In the genomic region with DNA sequence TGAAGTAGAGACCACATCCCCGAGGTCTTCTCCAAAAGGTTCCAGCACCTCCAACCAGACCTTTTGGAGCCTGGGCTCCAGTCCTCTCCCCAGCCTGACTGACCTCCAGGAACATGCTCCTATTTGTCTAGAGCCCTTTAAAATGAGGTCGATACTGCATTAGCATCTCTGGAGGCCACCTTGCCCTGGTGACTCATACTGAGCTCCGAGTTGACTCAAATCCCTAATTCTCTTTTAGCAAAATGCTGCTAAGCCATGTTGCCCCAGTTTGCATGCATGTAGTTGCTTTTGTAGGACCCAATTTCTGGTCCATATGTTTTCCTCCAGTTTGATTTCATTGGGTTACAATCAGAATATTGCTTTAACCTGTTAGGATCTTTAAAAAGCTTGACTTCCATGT, we compare ENCODE assay signal across 10 cellular contexts. TPM values are rescaled to one million over a fixed set of nuclear protein-coding genes. Genes with fewer than 3 reads are reported as not detected.
DNase-seq lines count a peak whose midpoint lies in the region; ATAC-seq and TF ChIP-seq lines count a peak whose summit lies in the region.
"Had no signal": no experiment of that assay in that cellular context is flagged by ENCODE, and none has a peak within 500 bp of the region (broad histone marks: within the 10 kb centered on the region; RNA-seq: fewer than 3 reads in every experiment).

No MANE protein-coding gene starts in this region.

- no peaks in the 10 kb centered on the region for H3K9me2 ChIP-seq in hepatocyte (replicated peaks; ENCODE audit: insufficient read depth)

- no peak overlapping the region for H3K27ac ChIP-seq in hepatocyte

- H3K36me3 ChIP-seq in hepatocyte (replicated peaks; ENCODE audit: insufficient read depth, low read depth), result no peaks in the 10 kb centered on the region

- no peak overlapping the region for H3K4me3 ChIP-seq in hepatocyte

- H3K27me3 ChIP-seq in hepatocyte, result no peaks in the 10 kb centered on the region

- H3K4me2 ChIP-seq in hepatocyte, result no peak overlapping the region

- no peak overlapping the region for H2AFZ ChIP-seq in hepatocyte

- no peak for TF ChIP-seq CTCF in hepatocyte (IDR thresholded peaks at IDR 0.05; ENCODE audit: poor library complexity)

- H3K79me2 ChIP-seq in hepatocyte, result no peaks in the 10 kb centered on the region

- 72% methylated on average over 3 of the region's 3 CpGs for WGBS in hepatocyte (ENCODE audit: low lambda C conversion rate, missing lambda C conversion rate)

- ATAC-seq in GM21528 (IDR thresholded peaks at IDR 0.05; ENCODE audit: low FRiP score, unreplicated experiment) (peak; percentile 85), HG03354 (IDR thresholded peaks at IDR 0.05; ENCODE audit: poor library complexity, severe bottlenecking, unreplicated experiment) (peak; percentile 84), GM19324 (IDR thresholded peaks at IDR 0.05; ENCODE audit: low FRiP score, unreplicated experiment) (no peak)

- peak; percentile 7 for DNase-seq in activated naive CD4-positive, alpha-beta T cell treated with Interleukin-2 at 50 U/mL for 16 hours
- DNase-seq in activated naive CD4-positive, alpha-beta T cell treated with anti-CD3 and anti-CD28 coated beads, Interleukin-2, amount 50 U/mL, for 16 hours, result no peak
- DNase-seq in stimulated activated CD4-positive, alpha-beta T cell treated with anti-CD3 and anti-CD28 coated beads, Interleukin-4, amount 100 ng/mL, for 24 hours, result peak; percentile 19
- DNase-seq in dermis blood vessel endothelial cell (no peak), hepatocyte (ENCODE audit: low spot score) (no peak)
- DNase-seq: NCI-H526 treated with DMSO at 0.1 percent for 48 hours had no signal

- no peaks in the 10 kb centered on the region for H3K4me1 ChIP-seq in hepatocyte (ENCODE audit: insufficient read depth)

- H4K20me1 ChIP-seq in hepatocyte (ENCODE audit: insufficient read depth, poor library complexity, severe bottlenecking), result no peaks in the 10 kb centered on the region

- H3K9me3 ChIP-seq in hepatocyte (ENCODE audit: low read depth), result no peaks in the 10 kb centered on the region

RNA-seq across cellular contexts. Expression of gene CITED1, which starts 43.5 kb away (rescaled TPM):
- total RNA-seq in dermis blood vessel endothelial cell, result not detected in 2 replicates
- 2.9 TPM in 1 of 2 replicates, not detected in the other for total RNA-seq in hepatocyte
- not detected in 2 replicates for polyA plus RNA-seq in hepatocyte
- total RNA-seq: liver had no signal

Comparison
In these comparisons a context has a peak if more than half of its experiments do, and no peak if none do; other contexts are left out.
1. DNase-seq: peak in activated naive CD4-positive, alpha-beta T cell treated with Interleukin-2 at 50 U/mL for 16 hours (single experiment) and stimulated activated CD4-positive, alpha-beta T cell treated with anti-CD3 and anti-CD28 coated beads, Interleukin-4, amount 100 ng/mL, for 24 hours (single experiment); none in activated naive CD4-positive, alpha-beta T cell treated with anti-CD3 and anti-CD28 coated beads, Interleukin-2, amount 50 U/mL, for 16 hours (single experiment), dermis blood vessel endothelial cell (single experiment) and hepatocyte (single experiment).